In genomic region chr3:52231502-52232278, GRCh38 we compare ENCODE assay signal across 1 cellular context.
A peak's percentile ranks its signal among the peaks of the same experiment; 100 is the strongest.
TF ChIP-seq lines count a peak whose summit lies in the region.

No MANE protein-coding gene starts in this region.

TF ChIP-seq in HepG2, 621 proteins besides CTCF, POLR2A, EP300 and RAD21 (continued from another document):
- TF ChIP-seq ZBTB39 (CRISPR knock-in tag; IDR thresholded peaks at IDR 0.05) (no peak), ZBTB8A (CRISPR knock-in tag; IDR thresholded peaks at IDR 0.05; ENCODE audit: borderline replicate concordance, low read depth) (no peak), ARID4A (CRISPR knock-in tag; IDR thresholded peaks at IDR 0.05; ENCODE audit: borderline replicate concordance) (peak; percentile 21; the same call in 1 of the 2 replicates), CEBPZ (IDR thresholded peaks at IDR 0.05; ENCODE audit: low read length) (no peak), SKIL (CRISPR knock-in tag; IDR thresholded peaks at IDR 0.05; ENCODE audit: borderline replicate concordance) (no peak), ZNF124 (CRISPR knock-in tag; IDR thresholded peaks at IDR 0.05) (no peak), SIX4 (CRISPR knock-in tag; IDR thresholded peaks at IDR 0.05) (no peak), ZNF788 (CRISPR knock-in tag; IDR thresholded peaks at IDR 0.05; ENCODE audit: borderline replicate concordance) (no peak; the same call in 1 of the 2 replicates), TFE3 (CRISPR knock-in tag; IDR thresholded peaks at IDR 0.05) (no peak), ZNF136 (CRISPR knock-in tag; IDR thresholded peaks at IDR 0.05; ENCODE audit: low read depth) (no peak), ZFP36L2 (CRISPR knock-in tag; IDR thresholded peaks at IDR 0.05) (no peak), AFF4 (CRISPR knock-in tag; IDR thresholded peaks at IDR 0.05) (no peak), ZNF841 (CRISPR knock-in tag; IDR thresholded peaks at IDR 0.05; ENCODE audit: borderline replicate concordance) (no peak), ZHX1 (CRISPR knock-in tag; IDR thresholded peaks at IDR 0.05; ENCODE audit: low read depth) (no peak), TERF1 (CRISPR knock-in tag; IDR thresholded peaks at IDR 0.05) (no peak), ATF7 (IDR thresholded peaks at IDR 0.05) (no peak), ATF7 (CRISPR knock-in tag; IDR thresholded peaks at IDR 0.05) (no peak)
